ENCODE assay signal across 40 cellular contexts in genomic region chr2:21034156-21034971, GRCh38. TPM values are rescaled to one million over a fixed set of nuclear protein-coding genes. Genes with fewer than 3 reads are reported as not detected.
"Had no signal": no experiment of that assay in that cellular context is flagged by ENCODE, and none has a peak within 500 bp of the region (broad histone marks: within the 10 kb centered on the region; RNA-seq: fewer than 3 reads in every experiment).

No MANE protein-coding gene starts in this region.

- H3K27me3 ChIP-seq: adrenal gland, ascending aorta, body of pancreas, brain microvascular endothelial cell, breast epithelium, cardiac muscle cell had no signal

- H3K4me1 ChIP-seq: adrenal gland, body of pancreas, breast epithelium had no signal

- H3K27ac ChIP-seq: adrenal gland, body of pancreas, brain microvascular endothelial cell, breast epithelium, cardiac muscle cell had no signal

- H3K4me3 ChIP-seq: adrenal gland, ascending aorta, body of pancreas, breast epithelium, cardiac muscle cell had no signal

- H3K27me3 Mint-ChIP-seq: activated naive CD4-positive, alpha-beta T cell treated with anti-CD3 and anti-CD28 coated beads, Interleukin-2, amount 10 ng/mL, durations not matched to agents 7 days and 5 days had no signal

- H3K9me3 Mint-ChIP-seq: activated naive CD4-positive, alpha-beta T cell treated with anti-CD3 and anti-CD28 coated beads for 36 hours; activated naive CD4-positive, alpha-beta T cell treated with anti-CD3 and anti-CD28 coated beads, Interleukin-2, amount 10 ng/mL, durations not matched to agents 7 days and 5 days; activated naive CD4-positive, alpha-beta T cell treated with anti-CD3 and anti-CD28 coated beads, Interleukin-2, amount 50 U/mL, for 24 hours; activated naive CD8-positive, alpha-beta T cell treated with anti-CD3 and anti-CD28 coated beads for 36 hours; activated naive CD8-positive, alpha-beta T cell treated with anti-CD3 and anti-CD28 coated beads, Interleukin-2, amount 10 ng/mL, durations not matched to agents 7 days and 5 days; activated naive CD8-positive, alpha-beta T cell treated with anti-CD3 and anti-CD28 coated beads, Interleukin-2, amount 50 U/mL, for 24 hours; activated T-cell treated with anti-CD3 and anti-CD28 coated beads, Interleukin-2, amount 50 U/mL, for 24 hours; activated T-cell treated with anti-CD3 and anti-CD28 coated beads, Interleukin-2, amount 50 U/mL, for 4 hours; activated T-cell treated with anti-CD3 and anti-CD28 coated beads, Interleukin-2, amount 50 U/mL, for 72 hours; activated T-helper 1 cell treated with anti-CD3 and anti-CD28 coated beads, Interleukin-12 subunit alpha, Interleukin-12 subunit beta, Interleukin-2, Interleukin-4 antibody, amounts not matched to agents 30 ng/mL and 10 ng/mL and 1 ng/mL, durations not matched to agents 14 hours and 24 hours and 36 hours; activated T-helper 17 cell treated with anti-CD3 and anti-CD28 coated beads, Interleukin-2, amount 50 U/mL, for 72 hours; activated T-helper 2 cell treated with anti-CD3 and anti-CD28 coated beads, Interferon-gamma antibody, Interleukin-2, Interleukin-4, amounts not matched to agents 10 μg/mL and 5 μg/mL and 100 μg/mL, durations not matched to agents 14 hours and 24 hours and 36 hours; central memory CD8-positive, alpha-beta T cell had no signal

- H3K4me1 Mint-ChIP-seq: activated naive CD4-positive, alpha-beta T cell treated with anti-CD3 and anti-CD28 coated beads, Interleukin-2, amount 10 ng/mL, durations not matched to agents 7 days and 5 days; activated naive CD4-positive, alpha-beta T cell treated with anti-CD3 and anti-CD28 coated beads, Interleukin-2, amount 50 U/mL, for 24 hours; activated naive CD8-positive, alpha-beta T cell treated with anti-CD3 and anti-CD28 coated beads for 36 hours; activated naive CD8-positive, alpha-beta T cell treated with anti-CD3 and anti-CD28 coated beads, Interleukin-2, amount 10 ng/mL, durations not matched to agents 7 days and 5 days; activated naive CD8-positive, alpha-beta T cell treated with anti-CD3 and anti-CD28 coated beads, Interleukin-2, amount 50 U/mL, for 24 hours; activated T-helper 17 cell treated with anti-CD3 and anti-CD28 coated beads, Interleukin-2, amount 50 U/mL, for 72 hours; brain; central memory CD8-positive, alpha-beta T cell had no signal

- DNase-seq: activated effector memory CD4-positive, alpha-beta T cell treated with anti-CD3 and anti-CD28 coated beads, Interleukin-2, amount 50 U/mL, for 16 hours; activated effector memory CD4-positive, alpha-beta T cell treated with Interleukin-2 at 50 U/mL for 16 hours; activated gamma-delta T cell; activated gamma-delta T cell treated with Interleukin-2 at 50 U/mL for 16 hours; activated naive CD4-positive, alpha-beta T cell; activated naive CD4-positive, alpha-beta T cell treated with anti-CD3 and anti-CD28 coated beads for 36 hours; activated naive CD4-positive, alpha-beta T cell treated with anti-CD3 and anti-CD28 coated beads, Interleukin-2, amount 10 ng/mL, durations not matched to agents 7 days and 5 days; activated naive CD4-positive, alpha-beta T cell treated with anti-CD3 and anti-CD28 coated beads, Interleukin-2, amount 50 U/mL, for 16 hours; activated naive CD4-positive, alpha-beta T cell treated with Interleukin-2 at 50 U/mL for 16 hours; activated naive CD8-positive, alpha-beta T cell treated with anti-CD3 and anti-CD28 coated beads for 36 hours; activated naive CD8-positive, alpha-beta T cell treated with anti-CD3 and anti-CD28 coated beads, Interleukin-2, amount 10 ng/mL, durations not matched to agents 7 days and 5 days; activated naive CD8-positive, alpha-beta T cell treated with anti-CD3 and anti-CD28 coated beads, Interleukin-2, amount 50 U/mL, for 24 hours; activated T-cell treated with anti-CD3 and anti-CD28 coated beads, Interleukin-2, amount 50 U/mL, for 1 hour; activated T-cell treated with anti-CD3 and anti-CD28 coated beads, Interleukin-2, amount 50 U/mL, for 24 hours; activated T-cell treated with anti-CD3 and anti-CD28 coated beads, Interleukin-2, amount 50 U/mL, for 4 hours; activated T-cell treated with anti-CD3 and anti-CD28 coated beads, Interleukin-2, amount 50 U/mL, for 48 hours; activated T-cell treated with anti-CD3 and anti-CD28 coated beads, Interleukin-2, amount 50 U/mL, for 72 hours; adrenal gland; amniotic stem cell; amygdala; anterior cingulate cortex; aorta; body of pancreas; brain microvascular endothelial cell; caudate nucleus; central memory CD4-positive, alpha-beta T cell; cerebellar nuclear complex had no signal

- H3K27ac Mint-ChIP-seq: activated naive CD4-positive, alpha-beta T cell treated with anti-CD3 and anti-CD28 coated beads for 36 hours; activated naive CD4-positive, alpha-beta T cell treated with anti-CD3 and anti-CD28 coated beads, Interleukin-2, amount 10 ng/mL, durations not matched to agents 7 days and 5 days; activated naive CD4-positive, alpha-beta T cell treated with anti-CD3 and anti-CD28 coated beads, Interleukin-2, amount 50 U/mL, for 24 hours; activated naive CD4-positive, alpha-beta T cell treated with anti-CD3 and anti-CD28 coated beads, Interleukin-2, amount 50 U/mL, for 72 hours; activated naive CD8-positive, alpha-beta T cell; activated naive CD8-positive, alpha-beta T cell treated with anti-CD3 and anti-CD28 coated beads for 36 hours; activated naive CD8-positive, alpha-beta T cell treated with anti-CD3 and anti-CD28 coated beads, Interleukin-2, amount 10 ng/mL, durations not matched to agents 7 days and 5 days; activated naive CD8-positive, alpha-beta T cell treated with anti-CD3 and anti-CD28 coated beads, Interleukin-2, amount 50 U/mL, for 24 hours; activated T-cell treated with anti-CD3 and anti-CD28 coated beads, Interleukin-2, amount 50 U/mL, for 24 hours; activated T-cell treated with anti-CD3 and anti-CD28 coated beads, Interleukin-2, amount 50 U/mL, for 72 hours; activated T-helper 1 cell treated with anti-CD3 and anti-CD28 coated beads, Interleukin-12 subunit alpha, Interleukin-12 subunit beta, Interleukin-2, Interleukin-4 antibody, amounts not matched to agents 30 ng/mL and 10 ng/mL and 1 ng/mL, durations not matched to agents 14 hours and 24 hours and 36 hours; activated T-helper 17 cell treated with anti-CD3 and anti-CD28 coated beads, Interleukin-2, amount 50 U/mL, for 72 hours; activated T-helper 2 cell treated with anti-CD3 and anti-CD28 coated beads, Interferon-gamma antibody, Interleukin-2, Interleukin-4, amounts not matched to agents 10 μg/mL and 5 μg/mL and 100 μg/mL, durations not matched to agents 14 hours and 24 hours and 36 hours; brain had no signal

- H3K36me3 Mint-ChIP-seq: activated naive CD4-positive, alpha-beta T cell treated with anti-CD3 and anti-CD28 coated beads, Interleukin-2, amount 10 ng/mL, durations not matched to agents 7 days and 5 days; activated naive CD4-positive, alpha-beta T cell treated with anti-CD3 and anti-CD28 coated beads, Interleukin-2, amount 50 U/mL, for 24 hours; activated naive CD4-positive, alpha-beta T cell treated with anti-CD3 and anti-CD28 coated beads, Interleukin-2, amount 50 U/mL, for 72 hours; activated naive CD8-positive, alpha-beta T cell; activated naive CD8-positive, alpha-beta T cell treated with anti-CD3 and anti-CD28 coated beads for 36 hours; activated naive CD8-positive, alpha-beta T cell treated with anti-CD3 and anti-CD28 coated beads, Interleukin-2, amount 10 ng/mL, durations not matched to agents 7 days and 5 days; brain had no signal

- H3K9me3 ChIP-seq: adrenal gland, ascending aorta, body of pancreas, breast epithelium had no signal

- H3K36me3 ChIP-seq: adrenal gland, brain microvascular endothelial cell, breast epithelium, cardiac muscle cell had no signal

- FAIRE-seq: astrocyte, bronchial epithelial cell had no signal

- ATAC-seq: activated naive CD4-positive, alpha-beta T cell treated with anti-CD3 and anti-CD28 coated beads, Interleukin-2, amount 50 U/mL, for 72 hours; activated naive CD8-positive, alpha-beta T cell treated with anti-CD3 and anti-CD28 coated beads, Interleukin-2, amount 50 U/mL, for 24 hours; activated T-cell treated with anti-CD3 and anti-CD28 coated beads, Interleukin-2, amount 50 U/mL, for 4 hours; activated T-cell treated with anti-CD3 and anti-CD28 coated beads, Interleukin-2, amount 50 U/mL, for 72 hours; activated T-helper 17 cell treated with anti-CD3 and anti-CD28 coated beads, Interleukin-2, amount 50 U/mL, for 72 hours; body of pancreas had no signal

- H3K4me3 Mint-ChIP-seq: activated naive CD4-positive, alpha-beta T cell treated with anti-CD3 and anti-CD28 coated beads for 36 hours; activated naive CD4-positive, alpha-beta T cell treated with anti-CD3 and anti-CD28 coated beads, Interleukin-2, amount 10 ng/mL, durations not matched to agents 7 days and 5 days; activated naive CD4-positive, alpha-beta T cell treated with anti-CD3 and anti-CD28 coated beads, Interleukin-2, amount 50 U/mL, for 24 hours; activated naive CD8-positive, alpha-beta T cell; activated naive CD8-positive, alpha-beta T cell treated with anti-CD3 and anti-CD28 coated beads for 36 hours; activated naive CD8-positive, alpha-beta T cell treated with anti-CD3 and anti-CD28 coated beads, Interleukin-2, amount 10 ng/mL, durations not matched to agents 7 days and 5 days; activated naive CD8-positive, alpha-beta T cell treated with anti-CD3 and anti-CD28 coated beads, Interleukin-2, amount 50 U/mL, for 24 hours; activated T-cell treated with anti-CD3 and anti-CD28 coated beads, Interleukin-2, amount 50 U/mL, for 24 hours; activated T-cell treated with anti-CD3 and anti-CD28 coated beads, Interleukin-2, amount 50 U/mL, for 4 hours; activated T-cell treated with anti-CD3 and anti-CD28 coated beads, Interleukin-2, amount 50 U/mL, for 72 hours; activated T-helper 1 cell treated with anti-CD3 and anti-CD28 coated beads, Interleukin-12 subunit alpha, Interleukin-12 subunit beta, Interleukin-2, Interleukin-4 antibody, amounts not matched to agents 30 ng/mL and 10 ng/mL and 1 ng/mL, durations not matched to agents 14 hours and 24 hours and 36 hours; activated T-helper 17 cell treated with anti-CD3 and anti-CD28 coated beads, Interleukin-2, amount 50 U/mL, for 72 hours; brain; central memory CD8-positive, alpha-beta T cell had no signal

RNA-seq across cellular contexts. Expression of gene APOB, which starts 9.5 kb away (rescaled TPM):
- total RNA-seq: activated naive CD4-positive, alpha-beta T cell treated with anti-CD3 and anti-CD28 coated beads for 36 hours; activated naive CD4-positive, alpha-beta T cell treated with anti-CD3 and anti-CD28 coated beads, Interleukin-2, amount 50 U/mL, for 72 hours; activated naive CD8-positive, alpha-beta T cell treated with anti-CD3 and anti-CD28 coated beads for 36 hours; activated naive CD8-positive, alpha-beta T cell treated with anti-CD3 and anti-CD28 coated beads, Interleukin-2, amount 10 ng/mL, durations not matched to agents 7 days and 5 days; activated T-cell treated with anti-CD3 and anti-CD28 coated beads, Interleukin-2, amount 50 U/mL, for 72 hours; activated T-helper 1 cell treated with anti-CD3 and anti-CD28 coated beads, Interleukin-12 subunit alpha, Interleukin-12 subunit beta, Interleukin-2, Interleukin-4 antibody, amounts not matched to agents 30 ng/mL and 10 ng/mL and 1 ng/mL, durations not matched to agents 14 hours and 24 hours and 36 hours; activated T-helper 17 cell treated with anti-CD3 and anti-CD28 coated beads, Interleukin-2, amount 50 U/mL, for 72 hours; activated T-helper 2 cell treated with anti-CD3 and anti-CD28 coated beads, Interferon-gamma antibody, Interleukin-2, Interleukin-4, amounts not matched to agents 10 μg/mL and 5 μg/mL and 100 μg/mL, durations not matched to agents 14 hours and 24 hours and 36 hours had no signal
